Comparison of ENCODE assay signal across 8 cellular contexts in genomic region chr9:100437860-100438805, GRCh38. TPM values are rescaled to one million over a fixed set of nuclear protein-coding genes. Genes with fewer than 3 reads are reported as not detected.
DNase-seq lines count a peak whose midpoint lies in the region; ATAC-seq and TF ChIP-seq lines count a peak whose summit lies in the region.

No MANE protein-coding gene starts in this region.

- H3K4me2 ChIP-seq in GM23248 (ENCODE audit: unreplicated experiment): no peak overlapping the region

- peak; percentile 74 to 95 (median 87) for TF ChIP-seq CTCF in spleen (IDR thresholded peaks at IDR 0.05 in 8 of 11, conservative IDR thresholded peaks at IDR 0.05 in 3 of 11)

- H3K9me3 Mint-ChIP-seq in T-helper 2 cell treated with Interferon-gamma antibody and Interleukin-4, amounts not matched to agents 5 μg/mL and 100 μg/mL, for 36 hours: no peaks in the 10 kb centered on the region

- no peak for ATAC-seq in GM21528 (IDR thresholded peaks at IDR 0.05; ENCODE audit: low FRiP score, unreplicated experiment)

- H3K9me2 ChIP-seq in GM23248 (ENCODE audit: insufficient read depth): no peaks in the 10 kb centered on the region

- no peaks in the 10 kb centered on the region for H3K36me3 Mint-ChIP-seq in T-helper 2 cell treated with Interferon-gamma antibody and Interleukin-4, amounts not matched to agents 5 μg/mL and 100 μg/mL, for 36 hours (ENCODE audit: low read depth)

- in situ Hi-C loops in GM23248 (cut with MboI): no loop called here

- H3K36me3 ChIP-seq in GM23248 (ENCODE audit: low read depth): peaks cover 3% of the 10 kb centered on the region
- peaks cover 0 to 14% (median 1%) of the 10 kb centered on the region in 6 donors for H3K36me3 ChIP-seq in spleen

- H2AFZ ChIP-seq in GM23248: no peak overlapping the region

- peak; percentile 40 for DNase-seq in DMS153 (lab: John Stamatoyannopoulos, UW)
- peak; percentile 71 for DNase-seq in GM23248
- peak; percentile 50 for DNase-seq in NCI-H1105 treated with DMSO at 0.1 percent for 48 hours (lab: John Stamatoyannopoulos, UW)
- DNase-seq in T-helper 2 cell treated with Interferon-gamma antibody and Interleukin-4, amounts not matched to agents 5 μg/mL and 100 μg/mL, for 36 hours (ENCODE audit: low spot score): peak; percentile 39
- DNase-seq in astrocyte of the hippocampus (ENCODE audit: low read depth, low spot score): peak; percentile 82
- DNase-seq in iPS DF 4.7 (ENCODE audit: extremely low read depth, low spot score): peak; percentile 49
- DNase-seq in spleen: no peak

- no peak for TF ChIP-seq POLR2A in spleen (IDR thresholded peaks at IDR 0.05)

- H3K9me3 ChIP-seq in GM23248 (ENCODE audit: low read depth) (no peaks in the 10 kb centered on the region), spleen (no peaks in the 10 kb centered on the region)

- no peak overlapping the region for H3K4me3 ChIP-seq in GM23248
- no peak overlapping the region for H3K4me3 ChIP-seq in spleen

- H3K27ac Mint-ChIP-seq in T-helper 2 cell treated with Interferon-gamma antibody and Interleukin-4, amounts not matched to agents 5 μg/mL and 100 μg/mL, for 36 hours: no peak overlapping the region

- H4K20me1 ChIP-seq in GM23248 (ENCODE audit: insufficient read depth): peaks cover 5% of the 10 kb centered on the region; the same call in 1 of the 2 replicates

- no peak overlapping the region for H3K9ac ChIP-seq in GM23248

- no peak overlapping the region for H3K4me3 Mint-ChIP-seq in T-helper 2 cell treated with Interferon-gamma antibody and Interleukin-4, amounts not matched to agents 5 μg/mL and 100 μg/mL, for 36 hours

- WGBS in GM23248 (ENCODE audit: low coverage in 1 of 2, low lambda C conversion rate in 2 of 2, missing lambda C conversion rate in 2 of 2), 2 experiments: 37 to 38% methylated on average over 1 of the region's 1 CpG
- WGBS in spleen, 5 donors: 69 to 85% (median 75%) methylated on average over 1 of the region's 1 CpG

- no peaks in the 10 kb centered on the region for H3K27me3 ChIP-seq in GM23248 (replicated peaks; ENCODE audit: insufficient read depth)
- H3K27me3 ChIP-seq in spleen (replicated peaks in 1 of 7): no peaks in the 10 kb centered on the region

- H3K27me3 Mint-ChIP-seq in T-helper 2 cell treated with Interferon-gamma antibody and Interleukin-4, amounts not matched to agents 5 μg/mL and 100 μg/mL, for 36 hours (ENCODE audit: low read depth): no peaks in the 10 kb centered on the region

- H3K4me1 Mint-ChIP-seq in T-helper 2 cell treated with Interferon-gamma antibody and Interleukin-4, amounts not matched to agents 5 μg/mL and 100 μg/mL, for 36 hours (ENCODE audit: low read depth): no peaks in the 10 kb centered on the region

- intact Hi-C loops in spleen (cut with DNase I; ENCODE audit: low total_unique reads): no loop called here

- H3K79me2 ChIP-seq in GM23248 (ENCODE audit: insufficient read depth): peaks cover 100% of the 10 kb centered on the region

- H3K4me1 ChIP-seq in GM23248 (ENCODE audit: insufficient read depth) (peaks cover 10% of the 10 kb centered on the region; the same call in 1 of the 2 replicates), spleen (peaks cover 0 to 6% (median 0%) of the 10 kb centered on the region in 6 donors)

- H3F3A ChIP-seq in GM23248 (ENCODE audit: insufficient read depth): peaks cover 38% of the 10 kb centered on the region

- H3K27ac ChIP-seq in GM23248 (no peak overlapping the region), spleen (no peak overlapping the region)

RNA-seq across cellular contexts. Expression of gene MSANTD3, which starts 11.2 kb away (rescaled TPM):
- 48.6 and 59.3 TPM in 2 replicates for total RNA-seq in GM23248 (2014; rRNA removed; shearing (Covaris generic))
- 27.6 and 27.8 TPM in 2 replicates for polyA plus RNA-seq in GM23248 (2016; fragmentation: Nextera tagmentation; extraction: Ambion mirVana)
- 10 to 100 TPM in 6 of 7 donors, 1 to 10 TPM in 1; 7.4 to 20.8 (median 13.1) TPM for total RNA-seq in spleen
- 10 to 100 TPM in 1 of 3 donors, 1 to 10 TPM in 2; 8.7 to 10.4 (median 9.0) TPM for polyA plus RNA-seq in spleen

RNA-seq across cellular contexts. Expression of gene TMEFF1, which starts 34.8 kb away (rescaled TPM):
- total RNA-seq in GM23248 (2014; rRNA removed; shearing (Covaris generic)): 0.43 and 4.4 TPM in 2 replicates
- polyA plus RNA-seq in GM23248 (2016; fragmentation: Nextera tagmentation; extraction: Ambion mirVana) (0.34 and 0.68 TPM in 2 replicates), spleen (under 1 TPM in 2 of 3 donors, not detected in 1; 0.03 to 0.05 TPM)
- under 1 TPM in 1 of 7 donors, not detected in 6; 0.13 TPM for total RNA-seq in spleen
